Comparison of ENCODE assay signal across 8 cellular contexts in genomic region chr17:38333635-38334295, GRCh38. TPM values are rescaled to one million over a fixed set of nuclear protein-coding genes. Genes with fewer than 3 reads are reported as not detected.
DNase-seq lines count a peak whose midpoint lies in the region; ATAC-seq, FAIRE-seq and TF ChIP-seq lines count a peak whose summit lies in the region.

No MANE protein-coding gene starts in this region.

- H3K4me1 ChIP-seq in Peyer's patch (no peaks in the 10 kb centered on the region), K562 (replicated peaks in 1 of 2; ENCODE audit: control insufficient read depth in 2 of 2, insufficient read depth in 2 of 2, low read length in 2 of 2) (peaks cover 0 to 17% of the 10 kb centered on the region in 2 experiments; a peak in 1 of 5 replicates)

- WGBS in K562 (ENCODE audit: insufficient coverage, low coverage, missing lambda C conversion rate) = 21% methylated on average over 9 of the region's 12 CpGs

- intact Hi-C loops in K562 (cut with micrococcal nuclease) = loop anchor here (5.0 kb wide), 1 partner anchor 79 kb away; no protein-coding TSS in a partner anchor

- POLR2A ChIA-PET in AG04450 (lab: Yijun Ruan, JAX) (interaction anchor here (0.6 kb wide), 1 partner anchor 9 kb away, joined by 5 read pairs; no protein-coding TSS in a partner anchor), K562 (lab: Yijun Ruan, JAX) (interaction anchor here (0.8 to 1.5 kb wide), 4 partner anchors 10 to 55 kb away, joined by 3 to 4 read pairs (median 3); no protein-coding TSS in a partner anchor)

- TF ChIP-seq POLR2A in Peyer's patch (IDR thresholded peaks at IDR 0.05) (no peak), K562 (conservative IDR thresholded peaks at IDR 0.05) (no peak)

- CTCF ChIA-PET in AG04450 (lab: Charles Lee) = interaction anchor here (0.6 to 5.1 kb wide), 8 partner anchors 10 to 81 kb away, joined by 3 to 28 read pairs (median 4); partner anchors contain the start of gene GPR179
- CTCF ChIA-PET in K562 (lab: Yijun Ruan, JAX; ENCODE audit: low intra/inter-chr PET ratio) = interaction anchor here (0.6 to 2.4 kb wide), 2 partner anchors 81 to 110 kb away, joined by 3 to 20 read pairs; no protein-coding TSS in a partner anchor

- H3K9me1 ChIP-seq in K562 (ENCODE audit: control insufficient read depth, insufficient read depth, low read length) = no peaks in the 10 kb centered on the region

- no peak overlapping the region for H2AFZ ChIP-seq in K562 (ENCODE audit: low read depth, low read length)

- peaks cover 48% of the 10 kb centered on the region for H3K27me3 ChIP-seq in AG04450 (ENCODE audit: control insufficient read depth, insufficient read depth, low read length)
- no peaks in the 10 kb centered on the region for H3K27me3 ChIP-seq in Peyer's patch
- peaks cover 70 to 98% of the 10 kb centered on the region in 2 experiments for H3K27me3 ChIP-seq in K562 (ENCODE audit: control insufficient read depth in 2 of 2, insufficient read depth in 2 of 2, low read length in 2 of 2)

- H4K20me1 ChIP-seq in K562 (replicated peaks; ENCODE audit: control insufficient read depth, insufficient read depth, low read length) = peaks cover 23% of the 10 kb centered on the region

- in situ Hi-C loops in K562 (cut with MboI) = no loop called here

- ATAC-seq in K562 = peak; percentile 92
- no peak for ATAC-seq in HG02981 (IDR thresholded peaks at IDR 0.05; ENCODE audit: unreplicated experiment)

- peak in 1 of 2 experiments; percentile 75; a peak in 2 of 4 replicates for TF ChIP-seq RAD21 in K562 (CRISPR knock-in tag; conservative IDR thresholded peaks at IDR 0.05 in 1 of 2, IDR thresholded peaks at IDR 0.05 in 1 of 2)

- H3K27ac ChIP-seq in AG04450 (ENCODE audit: low read depth, low read length) = no peak overlapping the region
- H3K27ac ChIP-seq in Peyer's patch = no peak overlapping the region
- H3K27ac ChIP-seq in K562 (ENCODE audit: extremely low read depth, low read depth, low read length) = no peak overlapping the region

- H3K36me3 ChIP-seq in Peyer's patch (no peaks in the 10 kb centered on the region), K562 (ENCODE audit: control insufficient read depth, insufficient read depth, low read length) (no peaks in the 10 kb centered on the region)

- no TSS peak for BruUV-seq in K562 (replicated peaks; lab: Mats Ljungman, UMichigan)

- no peaks in the 10 kb centered on the region for H3K9me3 ChIP-seq in AG04450 (ENCODE audit: control insufficient read depth, insufficient read depth, low read length)
- no peaks in the 10 kb centered on the region for H3K9me3 ChIP-seq in Peyer's patch
- H3K9me3 ChIP-seq in K562 (replicated peaks; ENCODE audit: control insufficient read depth, insufficient read depth, low read depth, low read length) = no peaks in the 10 kb centered on the region

- no peak overlapping the region for H3K4me2 ChIP-seq in K562 (ENCODE audit: insufficient read depth, low read length)

- TF ChIP-seq EP300 in K562 (IDR thresholded peaks at IDR 0.05; ENCODE audit: low read length) = no peak

- H3K9ac ChIP-seq in K562 (ENCODE audit: insufficient read depth in 1 of 2, low read depth in 2 of 2, low read length in 2 of 2) = no peak overlapping the region

- TF ChIP-seq CTCF in AG04450 (IDR thresholded peaks at IDR 0.05; ENCODE audit: low read depth, low read length) (peak; percentile 60), GM12865 (IDR thresholded peaks at IDR 0.05; ENCODE audit: insufficient read depth, low read depth, low read length, missing control alignments) (peak; percentile 76), Peyer's patch (IDR thresholded peaks at IDR 0.05) (peak in 4 of 6 experiments; percentile 27 to 44 (median 38)), K562 (IDR thresholded peaks at IDR 0.05 in 2 of 3, conservative IDR thresholded peaks at IDR 0.05 in 1 of 3; ENCODE audit: insufficient read depth in 2 of 3, low read depth in 1 of 3, low read length in 3 of 3) (peak; percentile 76 to 96 (median 91))

- H3K79me2 ChIP-seq in K562 (ENCODE audit: control insufficient read depth, insufficient read depth, low read length) = no peaks in the 10 kb centered on the region

- DNase-seq in AG04450 (ENCODE audit: low read depth, low spot score) = no peak
- peak; percentile 34 for DNase-seq in GM12865 (ENCODE audit: low read depth)
- DNase-seq in Peyer's patch = peak in 2 of 3 donors; percentile 50 to 54
- peak; percentile 74 to 84 (median 80) for DNase-seq in K562 (ENCODE audit: extremely low read depth in 1 of 4, low spot score in 3 of 4)
- peak; percentile 17 for DNase-seq in myocyte (ENCODE audit: low read depth)
- no peak for DNase-seq in occipital lobe (lab: John Stamatoyannopoulos, UW)
- no peak for DNase-seq in GOT3 (lab: John Stamatoyannopoulos, UW)

- H3K4me3 ChIP-seq in AG04450 (ENCODE audit: low read depth, low read length) = no peak overlapping the region
- H3K4me3 ChIP-seq in GM12865 (ENCODE audit: low read depth, low read length) = no peak overlapping the region
- no peak overlapping the region for H3K4me3 ChIP-seq in Peyer's patch
- no peak overlapping the region for H3K4me3 ChIP-seq in K562

- no peak for FAIRE-seq in K562 (lab: Jason Lieb, UNC)

RNA-seq across cellular contexts. Expression of gene GPR179, which starts 10.0 kb away (rescaled TPM):
- polyA plus RNA-seq in AG04450 (2011; rRNA removed) (not detected in 2 replicates), K562 (2011; rRNA removed) (not detected in 2 replicates), K562 (2014; fragmentation: Illumina TruSeq; extraction: Trizol) (not detected in 2 replicates), K562 (2014; fragmentation: Nextera tagmentation; extraction: Ambion mirVana) (not detected), K562 (2014; rRNA removed) (not detected in 2 replicates)
- 0.05 TPM in 1 of 2 replicates, not detected in the other for polyA minus RNA-seq in AG04450 (2011; rRNA and poly(A)+ RNA removed)
- total RNA-seq in Peyer's patch (under 1 TPM in 2 of 4 donors, not detected in 2; 0.13 to 0.18 TPM), K562 (2014; rRNA removed) (not detected in 2 replicates), K562 (2014; rRNA removed; fragmentation: Illumina TruSeq; extraction: Trizol) (not detected in 2 replicates), K562 (2015; rRNA removed; fragmentation: Illumina TruSeq; extraction: Trizol) (not detected in 2 replicates), K562 (2021) (not detected in 2 replicates), myocyte (0.03 and 0.05 TPM in 2 replicates), occipital lobe (0.31 TPM)
- 0.05 TPM in 1 of 2 replicates, not detected in the other for total RNA-seq in K562 (2011; cell fraction: chromatin; rRNA removed; ENCODE audit: low replicate concordance)
- 0.53 TPM in 1 of 2 replicates, not detected in the other for total RNA-seq in K562 (2011; cell fraction: nucleolus; rRNA removed)
- 0.07 TPM in 1 of 2 replicates, not detected in the other for total RNA-seq in K562 (2011; cell fraction: nucleoplasm; rRNA removed)
- polyA plus RNA-seq in K562 (2011; cell fraction: cytosol; rRNA removed) = not detected in 2 replicates
- not detected in 2 replicates for polyA plus RNA-seq in K562 (2011; cell fraction: nucleus; rRNA removed)
- 0.01 and 0.04 TPM in 2 replicates for polyA plus RNA-seq in K562 (2012)
- polyA minus RNA-seq in K562 (2011; rRNA and poly(A)+ RNA removed) = not detected in 2 replicates
- not detected in 2 replicates for polyA minus RNA-seq in K562 (2011; cell fraction: cytosol; rRNA and poly(A)+ RNA removed)
- not detected in 2 replicates for polyA minus RNA-seq in K562 (2011; cell fraction: nucleus; rRNA and poly(A)+ RNA removed)
- 0.03 TPM for polyA plus RNA-seq in myocyte (2012)

RNA-seq across cellular contexts. Expression of gene SOCS7, which starts 17.9 kb away (rescaled TPM):
- polyA plus RNA-seq in AG04450 (2011; rRNA removed) (5.8 and 6.5 TPM in 2 replicates), K562 (2011; rRNA removed) (5.4 and 8.2 TPM in 2 replicates), K562 (2014; fragmentation: Illumina TruSeq; extraction: Trizol) (7.9 and 10.2 TPM in 2 replicates), K562 (2014; fragmentation: Nextera tagmentation; extraction: Ambion mirVana) (1 to 10 TPM in 1 of 2 experiments, under 1 TPM in 1; 0.94 to 1.3 TPM), K562 (2014; rRNA removed) (5.4 TPM in 2 replicates)
- polyA minus RNA-seq in AG04450 (2011; rRNA and poly(A)+ RNA removed) = 20.5 and 20.6 TPM in 2 replicates
- total RNA-seq in Peyer's patch (10 to 100 TPM; 14.2 to 24.5 (median 16.1) TPM), K562 (2014; rRNA removed) (4.2 and 6.0 TPM in 2 replicates), K562 (2014; rRNA removed; fragmentation: Illumina TruSeq; extraction: Trizol) (9.9 and 10.5 TPM in 2 replicates), K562 (2015; rRNA removed; fragmentation: Illumina TruSeq; extraction: Trizol) (9.5 and 10.3 TPM in 2 replicates), K562 (2021) (11.6 and 14.5 TPM in 2 replicates), myocyte (16.1 and 36.1 TPM in 2 replicates), occipital lobe (59.4 TPM)
- 23.4 and 30.0 TPM in 2 replicates for total RNA-seq in K562 (2011; cell fraction: chromatin; rRNA removed; ENCODE audit: low replicate concordance)
- total RNA-seq in K562 (2011; cell fraction: nucleolus; rRNA removed) = 14.3 and 15.9 TPM in 2 replicates
- total RNA-seq in K562 (2011; cell fraction: nucleoplasm; rRNA removed) = 17.7 and 18.2 TPM in 2 replicates
- 5.8 and 10.3 TPM in 2 replicates for polyA plus RNA-seq in K562 (2011; cell fraction: cytosol; rRNA removed)
- polyA plus RNA-seq in K562 (2011; cell fraction: nucleus; rRNA removed) = 5.4 and 12.7 TPM in 2 replicates
- 12.3 and 14.8 TPM in 2 replicates for polyA plus RNA-seq in K562 (2012)
- 12.9 and 15.3 TPM in 2 replicates for polyA minus RNA-seq in K562 (2011; rRNA and poly(A)+ RNA removed)
- 3.1 and 8.2 TPM in 2 replicates for polyA minus RNA-seq in K562 (2011; cell fraction: cytosol; rRNA and poly(A)+ RNA removed)
- 8.3 and 8.4 TPM in 2 replicates for polyA minus RNA-seq in K562 (2011; cell fraction: nucleus; rRNA and poly(A)+ RNA removed)
- 18.1 TPM for polyA plus RNA-seq in myocyte (2012)

RNA-seq across cellular contexts. Expression of gene MRPL45, which starts 36.8 kb away (rescaled TPM):
- polyA plus RNA-seq in AG04450 (2011; rRNA removed) (78.1 and 86.0 TPM in 2 replicates), K562 (2011; rRNA removed) (83.6 and 120 TPM in 2 replicates), K562 (2014; fragmentation: Illumina TruSeq; extraction: Trizol) (99.3 and 107 TPM in 2 replicates), K562 (2014; fragmentation: Nextera tagmentation; extraction: Ambion mirVana) (100 to 1,000 TPM; 209 to 228 TPM), K562 (2014; rRNA removed) (76.8 and 78.1 TPM in 2 replicates)
- 37.4 and 39.3 TPM in 2 replicates for polyA minus RNA-seq in AG04450 (2011; rRNA and poly(A)+ RNA removed)
- total RNA-seq in Peyer's patch (10 to 100 TPM in 3 of 4 donors, 1 to 10 TPM in 1; 6.6 to 23.8 (median 17.8) TPM), K562 (2014; rRNA removed) (64.5 and 66.1 TPM in 2 replicates), K562 (2014; rRNA removed; fragmentation: Illumina TruSeq; extraction: Trizol) (55.2 and 61.1 TPM in 2 replicates), K562 (2015; rRNA removed; fragmentation: Illumina TruSeq; extraction: Trizol) (45.5 and 48.4 TPM in 2 replicates), K562 (2021) (62.8 and 64.4 TPM in 2 replicates), myocyte (38.5 and 44.1 TPM in 2 replicates), occipital lobe (33.8 TPM)
- total RNA-seq in K562 (2011; cell fraction: chromatin; rRNA removed; ENCODE audit: low replicate concordance) = 16.8 and 20.5 TPM in 2 replicates
- 16.2 and 17.8 TPM in 2 replicates for total RNA-seq in K562 (2011; cell fraction: nucleolus; rRNA removed)
- 19.4 and 25.2 TPM in 2 replicates for total RNA-seq in K562 (2011; cell fraction: nucleoplasm; rRNA removed)
- 61.6 and 70.5 TPM in 2 replicates for polyA plus RNA-seq in K562 (2011; cell fraction: cytosol; rRNA removed)
- 24.5 and 28.4 TPM in 2 replicates for polyA plus RNA-seq in K562 (2011; cell fraction: nucleus; rRNA removed)
- polyA plus RNA-seq in K562 (2012) = 54.3 and 82.3 TPM in 2 replicates
- polyA minus RNA-seq in K562 (2011; rRNA and poly(A)+ RNA removed) = 83.4 and 106 TPM in 2 replicates
- polyA minus RNA-seq in K562 (2011; cell fraction: cytosol; rRNA and poly(A)+ RNA removed) = 23.3 and 35.5 TPM in 2 replicates
- polyA minus RNA-seq in K562 (2011; cell fraction: nucleus; rRNA and poly(A)+ RNA removed) = 4.7 and 8.6 TPM in 2 replicates
- 26.7 TPM for polyA plus RNA-seq in myocyte (2012)

Comparison
In these comparisons a context has a peak if more than half of its experiments do, and no peak if none do; other contexts are left out.
1. DNase-seq: peak in GM12865 (single experiment), Peyer's patch (2 of 3), K562 (4 of 4) and myocyte (single experiment); none in AG04450 (single experiment), occipital lobe (single experiment) and GOT3 (single experiment).
2. CTCF ChIP-seq: peak in every context shown above with its lines; median percentile 91 in K562; 76 in GM12865; 60 in AG04450; 38 in Peyer's patch.